ENCODE assay signal across 8 cellular contexts in genomic region chr1:233295775-233296322, GRCh38. TPM values are rescaled to one million over a fixed set of nuclear protein-coding genes. Genes with fewer than 3 reads are reported as not detected.
DNase-seq lines count a peak whose midpoint lies in the region; ATAC-seq and TF ChIP-seq lines count a peak whose summit lies in the region.

No MANE protein-coding gene starts in this region.

- WGBS in SK-N-SH (ENCODE audit: low lambda C conversion rate), result 1% methylated on average over 8 of the region's 8 CpGs
- WGBS in hepatocyte (ENCODE audit: low lambda C conversion rate, missing lambda C conversion rate), result 6% methylated on average over 8 of the region's 8 CpGs

- H3K36me3 ChIP-seq in SK-N-SH (replicated peaks in 1 of 2; ENCODE audit: control insufficient read depth in 1 of 2, insufficient read depth in 2 of 2, low read length in 1 of 2), result no peaks in the 10 kb centered on the region
- H3K36me3 ChIP-seq in hepatocyte (replicated peaks; ENCODE audit: insufficient read depth, low read depth), result no peaks in the 10 kb centered on the region

- CTCF ChIA-PET in SK-N-SH (lab: Yijun Ruan, JAX), result interaction anchor here (1.2 to 1.5 kb wide), 2 partner anchors 9 to 12 kb away, joined by 5 to 7 read pairs; no protein-coding TSS in a partner anchor
- CTCF ChIA-PET in T-cell (lab: Charles Lee), result interaction anchor here in 1 of 2 donors (0.9 to 2.6 kb wide), 2 partner anchors 10 to 30 kb away, joined by 3 to 19 read pairs; no protein-coding TSS in a partner anchor

- H3K36me3 Mint-ChIP-seq in T-cell, result no peaks in the 10 kb centered on the region
- H3K36me3 Mint-ChIP-seq in stimulated activated effector memory CD8-positive, alpha-beta T cell treated with anti-CD3 and anti-CD28 coated beads, Interleukin-12 subunit alpha, Interleukin-12 subunit beta, amount 100 ng/mL, for 72 hours, result no peaks in the 10 kb centered on the region

- in situ Hi-C loops in G401 (cut with HindIII; ENCODE audit: low sequenced_read_pairs), result no loop called here

- TF ChIP-seq CTCF in SK-N-SH (IDR thresholded peaks at IDR 0.05) (no peak), hepatocyte (IDR thresholded peaks at IDR 0.05; ENCODE audit: poor library complexity) (no peak)

- no peaks in the 10 kb centered on the region for H3K27me3 Mint-ChIP-seq in T-cell

- H3K27ac ChIP-seq in SK-N-SH (ENCODE audit: low read depth in 2 of 2, low read length in 1 of 2) (no peak overlapping the region; a peak in 1 of 4 replicates), hepatocyte (no peak overlapping the region)

- no peak for DNase-seq in SK-N-SH
- no peak for DNase-seq in T-cell
- DNase-seq in hepatocyte (ENCODE audit: low spot score), result no peak
- DNase-seq in stimulated activated effector memory CD8-positive, alpha-beta T cell treated with anti-CD3 and anti-CD28 coated beads, Interleukin-12 subunit alpha, Interleukin-12 subunit beta, amount 100 ng/mL, for 72 hours (ENCODE audit: low spot score in 2 of 2), result no peak
- DNase-seq in G401 (ENCODE audit: low spot score), result no peak
- no peak for DNase-seq in DMS153 treated with DMSO at 0.1 percent for 48 hours (lab: John Stamatoyannopoulos, UW; ENCODE audit: unreplicated experiment)
- DNase-seq in NCI-H748 treated with DMSO at 0.1 percent for 48 hours (lab: John Stamatoyannopoulos, UW), result no peak

- peak overlapping the region; percentile 89 to 94 for H3K27ac Mint-ChIP-seq in T-cell
- H3K27ac Mint-ChIP-seq in stimulated activated effector memory CD8-positive, alpha-beta T cell treated with anti-CD3 and anti-CD28 coated beads, Interleukin-12 subunit alpha, Interleukin-12 subunit beta, amount 100 ng/mL, for 72 hours, result peak overlapping the region; percentile 96

- peaks cover 16% of the 10 kb centered on the region for H3K79me2 ChIP-seq in SK-N-SH (ENCODE audit: insufficient read depth)
- H3K79me2 ChIP-seq in hepatocyte, result peaks cover 3% of the 10 kb centered on the region

- peak overlapping the region; percentile 97 for H3K4me2 ChIP-seq in SK-N-SH
- H3K4me2 ChIP-seq in hepatocyte, result peak overlapping the region; percentile 84

- peak overlapping the region; percentile 70; the same call in 1 of the 2 replicates for H3K9ac ChIP-seq in SK-N-SH

- peak overlapping the region; percentile 99 for H2AFZ ChIP-seq in SK-N-SH (ENCODE audit: low read depth)
- H2AFZ ChIP-seq in hepatocyte, result peak overlapping the region; percentile 81

- H3K27me3 ChIP-seq in SK-N-SH (ENCODE audit: insufficient read depth) (no peaks in the 10 kb centered on the region), hepatocyte (no peaks in the 10 kb centered on the region)

- TF ChIP-seq EP300 in SK-N-SH (IDR thresholded peaks at IDR 0.05; ENCODE audit: borderline replicate concordance in 1 of 2, low read depth in 1 of 2, low read length in 1 of 2), result no peak

- POLR2A ChIA-PET in SK-N-SH (lab: Yijun Ruan, JAX) (no interaction called here), T-cell (lab: Charles Lee) (interaction anchor here in 1 of 2 donors (0.6 kb wide), 1 partner anchor 1967 kb away, joined by 3 read pairs; no protein-coding TSS in a partner anchor)

- no peaks in the 10 kb centered on the region for H3K9me2 ChIP-seq in SK-N-SH
- H3K9me2 ChIP-seq in hepatocyte (replicated peaks; ENCODE audit: insufficient read depth), result no peaks in the 10 kb centered on the region

- peaks cover 35 to 36% (median 35%) of the 10 kb centered on the region in 3 donors for H3K4me1 Mint-ChIP-seq in T-cell
- peaks cover 37% of the 10 kb centered on the region for H3K4me1 Mint-ChIP-seq in stimulated activated effector memory CD8-positive, alpha-beta T cell treated with anti-CD3 and anti-CD28 coated beads, Interleukin-12 subunit alpha, Interleukin-12 subunit beta, amount 100 ng/mL, for 72 hours

- H3K4me3 Mint-ChIP-seq in T-cell, result peak overlapping the region in 2 of 3 donors; percentile 87 to 96
- peak overlapping the region; percentile 97 for H3K4me3 Mint-ChIP-seq in stimulated activated effector memory CD8-positive, alpha-beta T cell treated with anti-CD3 and anti-CD28 coated beads, Interleukin-12 subunit alpha, Interleukin-12 subunit beta, amount 100 ng/mL, for 72 hours

- H3K4me3 ChIP-seq in SK-N-SH (ENCODE audit: low read depth in 2 of 2, low read length in 1 of 2) (peak overlapping the region; percentile 87 to 97), hepatocyte (peak overlapping the region; percentile 88)

- H3K4me1 ChIP-seq in SK-N-SH (ENCODE audit: control insufficient read depth in 1 of 2, insufficient read depth in 2 of 2, low read depth in 1 of 2, low read length in 1 of 2) (peaks cover 0 to 7% of the 10 kb centered on the region in 2 experiments; a peak in 2 of 4 replicates), hepatocyte (ENCODE audit: insufficient read depth) (no peaks in the 10 kb centered on the region)

- no peak for TF ChIP-seq RAD21 in SK-N-SH (IDR thresholded peaks at IDR 0.05; ENCODE audit: low read length)

- ATAC-seq in SK-N-SH treated with all-trans-retinoic acid at 6 μM for 48 hours (no peak), T-cell (replicated peaks in 1 of 4) (no peak)
- ATAC-seq in stimulated activated effector memory CD8-positive, alpha-beta T cell treated with anti-CD3 and anti-CD28 coated beads, Interleukin-12 subunit alpha, Interleukin-12 subunit beta, amount 100 ng/mL, for 72 hours, result no peak

- no peaks in the 10 kb centered on the region for H4K20me1 ChIP-seq in SK-N-SH (ENCODE audit: insufficient read depth)
- no peaks in the 10 kb centered on the region for H4K20me1 ChIP-seq in hepatocyte (ENCODE audit: insufficient read depth, poor library complexity, severe bottlenecking)

- peaks cover 8% of the 10 kb centered on the region for H3F3A ChIP-seq in SK-N-SH (replicated peaks; ENCODE audit: insufficient read depth)

- no peaks in the 10 kb centered on the region for H3K9me3 ChIP-seq in SK-N-SH
- no peaks in the 10 kb centered on the region for H3K9me3 ChIP-seq in hepatocyte (ENCODE audit: low read depth)

- H3K9me3 Mint-ChIP-seq in T-cell, result no peaks in the 10 kb centered on the region
- H3K9me3 Mint-ChIP-seq in stimulated activated effector memory CD8-positive, alpha-beta T cell treated with anti-CD3 and anti-CD28 coated beads, Interleukin-12 subunit alpha, Interleukin-12 subunit beta, amount 100 ng/mL, for 72 hours, result no peaks in the 10 kb centered on the region

TF ChIP-seq in SK-N-SH, 30 proteins besides CTCF, POLR2A, EP300 and RAD21 (continues in another document):
- TF ChIP-seq MAX (IDR thresholded peaks at IDR 0.05; ENCODE audit: low read depth) (no peak), SIN3A (IDR thresholded peaks at IDR 0.05; ENCODE audit: borderline replicate concordance, low read depth, low read length) (no peak), MEF2A (IDR thresholded peaks at IDR 0.05; ENCODE audit: borderline replicate concordance, low read depth) (no peak), RXRA (IDR thresholded peaks at IDR 0.05; ENCODE audit: borderline replicate concordance, low read depth) (no peak), EZH2phosphoT487 (IDR thresholded peaks at IDR 0.05; ENCODE audit: borderline replicate concordance, low read depth) (no peak), USF1 (IDR thresholded peaks at IDR 0.05; ENCODE audit: borderline replicate concordance, low read depth) (no peak), FOSL2 (IDR thresholded peaks at IDR 0.05; ENCODE audit: borderline replicate concordance, low read depth) (no peak), CHD2 (IDR thresholded peaks at IDR 0.05; ENCODE audit: low read length, partially characterized antibody) (no peak)

TF ChIP-seq in SK-N-SH treated with all-trans-retinoic acid at 6 μM for 48 hours, 23 proteins besides CTCF, POLR2A, EP300 and RAD21 (continues in another document):
- TF ChIP-seq ARNTL (CRISPR knock-in tag; IDR thresholded peaks at IDR 0.05; ENCODE audit: borderline replicate concordance, low read depth) (no peak), POU6F1 (CRISPR knock-in tag; IDR thresholded peaks at IDR 0.05; ENCODE audit: borderline replicate concordance, low read depth) (no peak), CREB5 (CRISPR knock-in tag; IDR thresholded peaks at IDR 0.05; ENCODE audit: low read depth) (no peak), ZFP3 (CRISPR knock-in tag; IDR thresholded peaks at IDR 0.05) (no peak), ZNF70 (CRISPR knock-in tag; IDR thresholded peaks at IDR 0.05) (no peak), ESRRG (CRISPR knock-in tag; IDR thresholded peaks at IDR 0.05) (no peak), CSDC2 (CRISPR knock-in tag; IDR thresholded peaks at IDR 0.05) (no peak), OSR1 (CRISPR knock-in tag; IDR thresholded peaks at IDR 0.05) (no peak)

RNA-seq across cellular contexts. Expression of gene PCNX2, which starts 0.3 kb away (rescaled TPM):
- polyA plus RNA-seq in SK-N-SH (2012; rRNA removed) (10.6 and 11.2 TPM in 2 replicates), hepatocyte (3.9 and 4.9 TPM in 2 replicates)
- 7.6 and 8.3 TPM in 2 replicates for polyA plus RNA-seq in SK-N-SH (2012; cell fraction: cytosol; rRNA removed)
- polyA plus RNA-seq in SK-N-SH (2012; cell fraction: nucleus; rRNA removed), result 37.9 and 43.7 TPM in 2 replicates
- total RNA-seq in T-cell (10 to 100 TPM; 47.2 to 91.7 (median 68.6) TPM), hepatocyte (10.0 and 11.0 TPM in 2 replicates)
- total RNA-seq in G401 (2014; rRNA removed; shearing (Covaris generic)), result 0.07 and 0.74 TPM in 2 replicates

RNA-seq across cellular contexts. Expression of gene MAP3K21, which starts 31.7 kb away (rescaled TPM):
- polyA plus RNA-seq in SK-N-SH (2012; rRNA removed) (0.33 and 0.42 TPM in 2 replicates), hepatocyte (2.1 and 2.5 TPM in 2 replicates)
- polyA plus RNA-seq in SK-N-SH (2012; cell fraction: cytosol; rRNA removed), result 0.37 and 0.39 TPM in 2 replicates
- polyA plus RNA-seq in SK-N-SH (2012; cell fraction: nucleus; rRNA removed), result 0.61 and 0.82 TPM in 2 replicates
- total RNA-seq in T-cell (1 to 10 TPM; 1.0 to 2.4 (median 1.7) TPM), hepatocyte (6.9 and 9.5 TPM in 2 replicates)
- not detected in 2 replicates for total RNA-seq in G401 (2014; rRNA removed; shearing (Covaris generic))
